Comparison of ENCODE assay signal across 3 cellular contexts in the genomic region with DNA sequence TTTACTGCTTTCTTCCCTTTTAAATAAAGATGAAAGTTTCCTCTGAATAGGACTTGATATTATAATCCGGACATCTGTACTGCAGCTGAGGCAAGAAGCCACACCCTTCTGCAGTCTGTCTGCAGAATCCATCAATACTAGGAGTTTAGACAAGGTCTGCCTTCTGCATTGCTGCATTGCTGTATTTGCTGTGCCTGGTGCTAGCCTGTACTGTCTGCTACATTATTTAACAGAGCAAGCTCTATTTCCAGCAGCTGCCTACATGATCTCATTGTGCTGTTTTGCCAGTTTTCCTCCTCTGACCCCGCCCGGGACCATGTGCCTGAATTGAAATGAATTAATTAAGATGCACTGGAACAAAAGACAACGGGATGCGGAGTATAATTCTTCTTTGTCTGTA.
TF ChIP-seq lines count a peak whose summit lies in the region.

No MANE protein-coding gene starts in this region.

TF ChIP-seq in A549, 52 proteins besides CTCF, POLR2A, EP300 and RAD21 (continued from another document):
- TF ChIP-seq, protein P1, sequence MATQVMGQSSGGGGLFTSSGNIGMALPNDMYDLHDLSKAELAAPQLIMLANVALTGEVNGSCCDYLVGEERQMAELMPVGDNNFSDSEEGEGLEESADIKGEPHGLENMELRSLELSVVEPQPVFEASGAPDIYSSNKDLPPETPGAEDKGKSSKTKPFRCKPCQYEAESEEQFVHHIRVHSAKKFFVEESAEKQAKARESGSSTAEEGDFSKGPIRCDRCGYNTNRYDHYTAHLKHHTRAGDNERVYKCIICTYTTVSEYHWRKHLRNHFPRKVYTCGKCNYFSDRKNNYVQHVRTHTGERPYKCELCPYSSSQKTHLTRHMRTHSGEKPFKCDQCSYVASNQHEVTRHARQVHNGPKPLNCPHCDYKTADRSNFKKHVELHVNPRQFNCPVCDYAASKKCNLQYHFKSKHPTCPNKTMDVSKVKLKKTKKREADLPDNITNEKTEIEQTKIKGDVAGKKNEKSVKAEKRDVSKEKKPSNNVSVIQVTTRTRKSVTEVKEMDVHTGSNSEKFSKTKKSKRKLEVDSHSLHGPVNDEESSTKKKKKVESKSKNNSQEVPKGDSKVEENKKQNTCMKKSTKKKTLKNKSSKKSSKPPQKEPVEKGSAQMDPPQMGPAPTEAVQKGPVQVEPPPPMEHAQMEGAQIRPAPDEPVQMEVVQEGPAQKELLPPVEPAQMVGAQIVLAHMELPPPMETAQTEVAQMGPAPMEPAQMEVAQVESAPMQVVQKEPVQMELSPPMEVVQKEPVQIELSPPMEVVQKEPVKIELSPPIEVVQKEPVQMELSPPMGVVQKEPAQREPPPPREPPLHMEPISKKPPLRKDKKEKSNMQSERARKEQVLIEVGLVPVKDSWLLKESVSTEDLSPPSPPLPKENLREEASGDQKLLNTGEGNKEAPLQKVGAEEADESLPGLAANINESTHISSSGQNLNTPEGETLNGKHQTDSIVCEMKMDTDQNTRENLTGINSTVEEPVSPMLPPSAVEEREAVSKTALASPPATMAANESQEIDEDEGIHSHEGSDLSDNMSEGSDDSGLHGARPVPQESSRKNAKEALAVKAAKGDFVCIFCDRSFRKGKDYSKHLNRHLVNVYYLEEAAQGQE (IDR thresholded peaks at IDR 0.05) = no peak
- TF ChIP-seq RFX5 (IDR thresholded peaks at IDR 0.05) = no peak
- no peak for TF ChIP-seq PBX3 (IDR thresholded peaks at IDR 0.05)
- TF ChIP-seq HEYL (CRISPR knock-in tag; IDR thresholded peaks at IDR 0.05) = no peak
- no peak for TF ChIP-seq CBX2 (IDR thresholded peaks at IDR 0.05; ENCODE audit: borderline replicate concordance, low read depth)
- TF ChIP-seq EHMT2 (IDR thresholded peaks at IDR 0.05; ENCODE audit: low read depth) = no peak
- TF ChIP-seq NR3C1 (IDR thresholded peaks at IDR 0.05) = no peak
- TF ChIP-seq SREBF2 (IDR thresholded peaks at IDR 0.05) = no peak
- TF ChIP-seq EHF (CRISPR knock-in tag; IDR thresholded peaks at IDR 0.05) = no peak
- no peak for TF ChIP-seq BHLHE40 (IDR thresholded peaks at IDR 0.05; ENCODE audit: low read depth, low read length)

TF ChIP-seq in HEK293, 187 proteins besides CTCF, POLR2A, EP300 and RAD21 (continued from another document and continues in another):
- TF ChIP-seq, protein P2, sequence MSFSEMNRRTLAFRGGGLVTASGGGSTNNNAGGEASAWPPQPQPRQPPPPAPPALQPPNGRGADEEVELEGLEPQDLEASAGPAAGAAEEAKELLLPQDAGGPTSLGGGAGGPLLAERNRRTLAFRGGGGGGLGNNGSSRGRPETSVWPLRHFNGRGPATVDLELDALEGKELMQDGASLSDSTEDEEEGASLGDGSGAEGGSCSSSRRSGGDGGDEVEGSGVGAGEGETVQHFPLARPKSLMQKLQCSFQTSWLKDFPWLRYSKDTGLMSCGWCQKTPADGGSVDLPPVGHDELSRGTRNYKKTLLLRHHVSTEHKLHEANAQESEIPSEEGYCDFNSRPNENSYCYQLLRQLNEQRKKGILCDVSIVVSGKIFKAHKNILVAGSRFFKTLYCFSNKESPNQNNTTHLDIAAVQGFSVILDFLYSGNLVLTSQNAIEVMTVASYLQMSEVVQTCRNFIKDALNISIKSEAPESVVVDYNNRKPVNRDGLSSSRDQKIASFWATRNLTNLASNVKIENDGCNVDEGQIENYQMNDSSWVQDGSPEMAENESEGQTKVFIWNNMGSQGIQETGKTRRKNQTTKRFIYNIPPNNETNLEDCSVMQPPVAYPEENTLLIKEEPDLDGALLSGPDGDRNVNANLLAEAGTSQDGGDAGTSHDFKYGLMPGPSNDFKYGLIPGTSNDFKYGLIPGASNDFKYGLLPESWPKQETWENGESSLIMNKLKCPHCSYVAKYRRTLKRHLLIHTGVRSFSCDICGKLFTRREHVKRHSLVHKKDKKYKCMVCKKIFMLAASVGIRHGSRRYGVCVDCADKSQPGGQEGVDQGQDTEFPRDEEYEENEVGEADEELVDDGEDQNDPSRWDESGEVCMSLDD (tag by site-specific recombination; IDR thresholded peaks at IDR 0.05) = no peak
- TF ChIP-seq ZNF530 (tag by site-specific recombination; IDR thresholded peaks at IDR 0.05; ENCODE audit: low read depth) (no peak), ZNF639 (tag by site-specific recombination; IDR thresholded peaks at IDR 0.05) (no peak), ZBTB20 (tag by site-specific recombination; IDR thresholded peaks at IDR 0.05) (peak; percentile 53)
- TF ChIP-seq, protein P1 (tag by site-specific recombination; IDR thresholded peaks at IDR 0.05) = no peak
- TF ChIP-seq, protein P3, sequence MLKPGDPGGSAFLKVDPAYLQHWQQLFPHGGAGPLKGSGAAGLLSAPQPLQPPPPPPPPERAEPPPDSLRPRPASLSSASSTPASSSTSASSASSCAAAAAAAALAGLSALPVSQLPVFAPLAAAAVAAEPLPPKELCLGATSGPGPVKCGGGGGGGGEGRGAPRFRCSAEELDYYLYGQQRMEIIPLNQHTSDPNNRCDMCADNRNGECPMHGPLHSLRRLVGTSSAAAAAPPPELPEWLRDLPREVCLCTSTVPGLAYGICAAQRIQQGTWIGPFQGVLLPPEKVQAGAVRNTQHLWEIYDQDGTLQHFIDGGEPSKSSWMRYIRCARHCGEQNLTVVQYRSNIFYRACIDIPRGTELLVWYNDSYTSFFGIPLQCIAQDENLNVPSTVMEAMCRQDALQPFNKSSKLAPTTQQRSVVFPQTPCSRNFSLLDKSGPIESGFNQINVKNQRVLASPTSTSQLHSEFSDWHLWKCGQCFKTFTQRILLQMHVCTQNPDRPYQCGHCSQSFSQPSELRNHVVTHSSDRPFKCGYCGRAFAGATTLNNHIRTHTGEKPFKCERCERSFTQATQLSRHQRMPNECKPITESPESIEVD (tag by site-specific recombination; IDR thresholded peaks at IDR 0.05) = peak; percentile 61; the same call in 1 of the 2 replicates

TF ChIP-seq in SK-N-SH treated with all-trans-retinoic acid at 6 μM for 48 hours, 23 proteins besides CTCF, POLR2A, EP300 and RAD21 (continued from another document):
- TF ChIP-seq ZFP3 (CRISPR knock-in tag; IDR thresholded peaks at IDR 0.05) (no peak), ESRRG (CRISPR knock-in tag; IDR thresholded peaks at IDR 0.05) (no peak), ISL1 (CRISPR knock-in tag; IDR thresholded peaks at IDR 0.05) (no peak), PPARA (CRISPR knock-in tag; IDR thresholded peaks at IDR 0.05; ENCODE audit: borderline replicate concordance) (no peak)
- TF ChIP-seq, protein P4, sequence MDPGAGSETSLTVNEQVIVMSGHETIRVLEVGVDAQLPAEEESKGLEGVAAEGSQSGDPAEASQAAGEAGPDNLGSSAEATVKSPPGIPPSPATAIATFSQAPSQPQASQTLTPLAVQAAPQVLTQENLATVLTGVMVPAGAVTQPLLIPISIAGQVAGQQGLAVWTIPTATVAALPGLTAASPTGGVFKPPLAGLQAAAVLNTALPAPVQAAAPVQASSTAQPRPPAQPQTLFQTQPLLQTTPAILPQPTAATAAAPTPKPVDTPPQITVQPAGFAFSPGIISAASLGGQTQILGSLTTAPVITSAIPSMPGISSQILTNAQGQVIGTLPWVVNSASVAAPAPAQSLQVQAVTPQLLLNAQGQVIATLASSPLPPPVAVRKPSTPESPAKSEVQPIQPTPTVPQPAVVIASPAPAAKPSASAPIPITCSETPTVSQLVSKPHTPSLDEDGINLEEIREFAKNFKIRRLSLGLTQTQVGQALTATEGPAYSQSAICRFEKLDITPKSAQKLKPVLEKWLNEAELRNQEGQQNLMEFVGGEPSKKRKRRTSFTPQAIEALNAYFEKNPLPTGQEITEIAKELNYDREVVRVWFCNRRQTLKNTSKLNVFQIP (CRISPR knock-in tag; IDR thresholded peaks at IDR 0.05; ENCODE audit: borderline replicate concordance, low read depth) = no peak
